In the genomic region with DNA sequence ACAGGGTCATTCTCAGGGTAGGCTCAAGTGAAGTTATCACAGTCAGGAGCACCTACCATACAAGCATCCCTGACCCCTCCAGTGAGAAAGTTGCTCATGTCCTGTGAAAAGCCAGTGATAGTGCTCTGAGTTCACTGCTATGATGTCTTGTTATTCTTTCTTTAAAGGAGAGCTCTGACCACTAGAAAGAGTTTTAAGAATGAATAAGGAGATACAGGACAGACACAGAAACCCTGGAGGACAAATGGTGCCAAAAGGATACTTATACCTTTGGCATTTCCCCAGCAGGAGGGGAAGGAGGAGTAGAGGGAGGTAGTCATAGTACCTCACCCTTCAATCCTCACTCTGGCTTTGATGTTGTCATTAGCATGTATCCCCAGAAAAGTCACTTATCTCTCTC, we compare ENCODE assay signal across 19 cellular contexts.
DNase-seq lines count a peak whose midpoint lies in the region; ATAC-seq and TF ChIP-seq lines count a peak whose summit lies in the region.
"Had no signal": no experiment of that assay in that cellular context is flagged by ENCODE, and none has a peak within 500 bp of the region (broad histone marks: within the 10 kb centered on the region; RNA-seq: fewer than 3 reads in every experiment).

No MANE protein-coding gene starts in this region.

- no peak overlapping the region for H3K4me3 ChIP-seq in osteoblast (ENCODE audit: insufficient read depth, low read length)
- H3K4me3 ChIP-seq: GM12878, SK-N-MC had no signal

- H3K36me3 ChIP-seq in osteoblast (ENCODE audit: insufficient read depth, low read length), result no peaks in the 10 kb centered on the region

- no peaks in the 10 kb centered on the region for H4K20me1 ChIP-seq in osteoblast (ENCODE audit: insufficient read depth, low read length)

- TF ChIP-seq CTCF in osteoblast (IDR thresholded peaks at IDR 0.05; ENCODE audit: extremely low read depth, low read depth, low read length), result no peak

- peak overlapping the region; percentile 23 for H3K27ac ChIP-seq in osteoblast (ENCODE audit: low read depth, low read length)
- H3K27ac ChIP-seq: C4-2B, SK-N-MC had no signal

- H3K27me3 ChIP-seq in osteoblast (ENCODE audit: insufficient read depth, low read length), result no peaks in the 10 kb centered on the region

- H3K79me2 ChIP-seq in osteoblast (ENCODE audit: insufficient read depth, low read length), result no peaks in the 10 kb centered on the region

- DNase-seq in ELR (ENCODE audit: low read depth) (peak; percentile 74), LHCN-M2 (ENCODE audit: low read depth) (peak; percentile 29), astrocyte of the hippocampus (ENCODE audit: low read depth, low spot score) (peak; percentile 14), osteoblast (ENCODE audit: insufficient read length, low spot score, missing footprints) (peak; percentile 75), CD1c-positive myeloid dendritic cell (ENCODE audit: extremely low spot score) (no peak), iPS-NIHi11 (ENCODE audit: low spot score) (no peak)
- no peak for DNase-seq in activated CD4-positive, CD25-positive, alpha-beta regulatory T cell (lab: John Stamatoyannopoulos, UW)
- DNase-seq: ACHN, AML-193, Karpas-422, NCI-H1105, NCI-H2081, NCI-H510A treated with DMSO at 0.1 percent for 48 hours, NCI-H774, SHP77 had no signal

- H3K4me2 ChIP-seq in osteoblast (ENCODE audit: insufficient read depth, low read length), result no peak overlapping the region

- H3K4me1 ChIP-seq in osteoblast (ENCODE audit: insufficient read depth, low read length), result peaks cover 52% of the 10 kb centered on the region

- no peaks in the 10 kb centered on the region for H3K9me3 ChIP-seq in osteoblast (ENCODE audit: low read depth, low read length)

- ATAC-seq in HG02623 (IDR thresholded peaks at IDR 0.05; ENCODE audit: unreplicated experiment), result no peak
- ATAC-seq: GM12878 had no signal

- no peak overlapping the region for H2AFZ ChIP-seq in osteoblast (ENCODE audit: low read length)

Comparison
In these comparisons a context has a peak if more than half of its experiments do, and no peak if none do; other contexts are left out.
1. DNase-seq: peak in ELR (single experiment), LHCN-M2 (single experiment), astrocyte of the hippocampus (single experiment) and osteoblast (single experiment); none in CD1c-positive myeloid dendritic cell (single experiment), activated CD4-positive, CD25-positive, alpha-beta regulatory T cell (0 of 4) and iPS-NIHi11 (single experiment).